ENCODE assay signal across 2 cellular contexts in genomic region chr14:69605761-69606160, GRCh38.
TF ChIP-seq lines count a peak whose summit lies in the region.

No MANE protein-coding gene starts in this region.

TF ChIP-seq in HEK293, 187 proteins besides CTCF, POLR2A, EP300 and RAD21 (continued from another document and continues in another):
- no peak for TF ChIP-seq ZBTB11 (tag by site-specific recombination; conservative IDR thresholded peaks at IDR 0.05; ENCODE audit: low read depth)
- no peak for TF ChIP-seq ZNF223 (tag by site-specific recombination; IDR thresholded peaks at IDR 0.05)
- TF ChIP-seq ZNF398 (tag by site-specific recombination; IDR thresholded peaks at IDR 0.05): peak; percentile 27; the same call in 1 of the 2 replicates
- TF ChIP-seq ZNF2 (tag by site-specific recombination; IDR thresholded peaks at IDR 0.05): no peak
- no peak for TF ChIP-seq ZNF664 (tag by site-specific recombination; IDR thresholded peaks at IDR 0.05)
- TF ChIP-seq PATZ1 (tag by site-specific recombination; IDR thresholded peaks at IDR 0.05): 0 out of 2 replicates have a peak, but pooled peaks have one; percentile 19
- TF ChIP-seq ZBTB10 (tag by site-specific recombination; IDR thresholded peaks at IDR 0.05): no peak
- no peak for TF ChIP-seq RBAK (tag by site-specific recombination; IDR thresholded peaks at IDR 0.05)
- TF ChIP-seq ZNF23 (tag by site-specific recombination; IDR thresholded peaks at IDR 0.05; ENCODE audit: borderline replicate concordance): no peak
- 0 out of 2 replicates have a peak, but pooled peaks have one; percentile 15 for TF ChIP-seq ZBTB48 (tag by site-specific recombination; IDR thresholded peaks at IDR 0.05)
- peak; percentile 95 for TF ChIP-seq ZSCAN4 (tag by site-specific recombination; IDR thresholded peaks at IDR 0.05)
- peak; percentile 50 for TF ChIP-seq ZBTB17 (tag by site-specific recombination; IDR thresholded peaks at IDR 0.05)
- no peak for TF ChIP-seq ZBTB8A (tag by site-specific recombination; IDR thresholded peaks at IDR 0.05)

TF ChIP-seq in H1, 55 proteins besides CTCF, POLR2A, EP300 and RAD21 (continued from another document):
- TF ChIP-seq CHD7 (IDR thresholded peaks at IDR 0.05; ENCODE audit: insufficient replicate concordance, low read length): no peak
- no peak for TF ChIP-seq SP2 (IDR thresholded peaks at IDR 0.05; ENCODE audit: low read length)
- no peak for TF ChIP-seq CEBPB (IDR thresholded peaks at IDR 0.05; ENCODE audit: low read depth, low read length)
- no peak for TF ChIP-seq MAFK (IDR thresholded peaks at IDR 0.05; ENCODE audit: low read depth, low read length)
- no peak for TF ChIP-seq E2F6 (IDR thresholded peaks at IDR 0.05)
- TF ChIP-seq JUN (IDR thresholded peaks at IDR 0.05; ENCODE audit: low read depth, low read length): no peak
- TF ChIP-seq KDM1A (IDR thresholded peaks at IDR 0.05; ENCODE audit: borderline replicate concordance, low read length): no peak
- no peak for TF ChIP-seq POLR2AphosphoS5 (IDR thresholded peaks at IDR 0.05; ENCODE audit: low read depth, low read length)
- no peak for TF ChIP-seq KDM5A (IDR thresholded peaks at IDR 0.05; ENCODE audit: low read length)
- no peak for TF ChIP-seq USF2 (IDR thresholded peaks at IDR 0.05; ENCODE audit: low read length)
- no peak for TF ChIP-seq GABPA (IDR thresholded peaks at IDR 0.05; ENCODE audit: borderline replicate concordance, insufficient read depth, low read length)
- TF ChIP-seq BACH1 (IDR thresholded peaks at IDR 0.05; ENCODE audit: low read length): no peak
- no peak for TF ChIP-seq MAX (IDR thresholded peaks at IDR 0.05)
